ENCODE assay signal across 2 cellular contexts in the genomic region with DNA sequence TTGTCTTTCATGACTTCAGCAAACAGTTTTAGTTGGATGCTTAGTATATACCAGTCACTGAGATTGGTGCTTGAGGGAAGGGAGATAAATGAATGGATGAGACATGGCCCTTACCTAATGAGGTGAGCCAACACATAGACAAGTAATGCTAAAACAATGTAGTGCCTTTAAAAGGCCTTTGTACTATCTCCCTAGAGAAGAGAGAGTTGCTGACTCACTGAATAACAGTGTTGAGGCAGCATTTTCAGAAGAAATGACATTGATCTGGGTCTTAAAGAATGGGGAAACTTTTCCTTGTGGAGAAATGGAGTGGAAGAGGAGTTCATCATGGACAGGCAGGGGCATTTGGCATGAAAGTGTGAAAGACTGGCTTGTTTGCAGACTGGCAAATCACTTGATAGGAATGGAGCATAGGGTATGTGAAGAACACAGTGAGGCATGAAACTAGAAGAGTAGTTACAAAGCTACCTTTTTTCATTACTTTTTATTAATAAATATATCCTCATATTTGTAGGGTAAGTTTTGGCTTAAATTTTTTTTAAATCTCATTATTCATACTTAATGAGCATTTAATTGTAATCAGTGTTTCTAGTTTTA.
TF ChIP-seq lines count a peak whose summit lies in the region.

No MANE protein-coding gene starts in this region.

TF ChIP-seq in HEK293, 187 proteins besides CTCF, POLR2A, EP300 and RAD21 (continued from another document):
- no peak for TF ChIP-seq ZNF449 (tag by site-specific recombination; IDR thresholded peaks at IDR 0.05)

TF ChIP-seq in SK-N-SH, 30 proteins besides CTCF, POLR2A, EP300 and RAD21 (continued from another document):
- TF ChIP-seq, protein P1, sequence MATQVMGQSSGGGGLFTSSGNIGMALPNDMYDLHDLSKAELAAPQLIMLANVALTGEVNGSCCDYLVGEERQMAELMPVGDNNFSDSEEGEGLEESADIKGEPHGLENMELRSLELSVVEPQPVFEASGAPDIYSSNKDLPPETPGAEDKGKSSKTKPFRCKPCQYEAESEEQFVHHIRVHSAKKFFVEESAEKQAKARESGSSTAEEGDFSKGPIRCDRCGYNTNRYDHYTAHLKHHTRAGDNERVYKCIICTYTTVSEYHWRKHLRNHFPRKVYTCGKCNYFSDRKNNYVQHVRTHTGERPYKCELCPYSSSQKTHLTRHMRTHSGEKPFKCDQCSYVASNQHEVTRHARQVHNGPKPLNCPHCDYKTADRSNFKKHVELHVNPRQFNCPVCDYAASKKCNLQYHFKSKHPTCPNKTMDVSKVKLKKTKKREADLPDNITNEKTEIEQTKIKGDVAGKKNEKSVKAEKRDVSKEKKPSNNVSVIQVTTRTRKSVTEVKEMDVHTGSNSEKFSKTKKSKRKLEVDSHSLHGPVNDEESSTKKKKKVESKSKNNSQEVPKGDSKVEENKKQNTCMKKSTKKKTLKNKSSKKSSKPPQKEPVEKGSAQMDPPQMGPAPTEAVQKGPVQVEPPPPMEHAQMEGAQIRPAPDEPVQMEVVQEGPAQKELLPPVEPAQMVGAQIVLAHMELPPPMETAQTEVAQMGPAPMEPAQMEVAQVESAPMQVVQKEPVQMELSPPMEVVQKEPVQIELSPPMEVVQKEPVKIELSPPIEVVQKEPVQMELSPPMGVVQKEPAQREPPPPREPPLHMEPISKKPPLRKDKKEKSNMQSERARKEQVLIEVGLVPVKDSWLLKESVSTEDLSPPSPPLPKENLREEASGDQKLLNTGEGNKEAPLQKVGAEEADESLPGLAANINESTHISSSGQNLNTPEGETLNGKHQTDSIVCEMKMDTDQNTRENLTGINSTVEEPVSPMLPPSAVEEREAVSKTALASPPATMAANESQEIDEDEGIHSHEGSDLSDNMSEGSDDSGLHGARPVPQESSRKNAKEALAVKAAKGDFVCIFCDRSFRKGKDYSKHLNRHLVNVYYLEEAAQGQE (IDR thresholded peaks at IDR 0.05; ENCODE audit: low read depth, low read length), result no peak
- TF ChIP-seq JUND (IDR thresholded peaks at IDR 0.05) (peak; percentile 61), NFIC (IDR thresholded peaks at IDR 0.05; ENCODE audit: borderline replicate concordance) (no peak), FOSL2 (IDR thresholded peaks at IDR 0.05; ENCODE audit: borderline replicate concordance, low read depth) (peak; percentile 65; the same call in 1 of the 2 replicates), NRF1 (IDR thresholded peaks at IDR 0.05; ENCODE audit: low read depth, low read length) (no peak)
